26 cellular contexts compared by ENCODE assay signal in genomic region chr13:51467730-51468129, GRCh38. TPM values are rescaled to one million over a fixed set of nuclear protein-coding genes. Genes with fewer than 3 reads are reported as not detected.
DNase-seq lines count a peak whose midpoint lies in the region; ATAC-seq, FAIRE-seq and TF ChIP-seq lines count a peak whose summit lies in the region.
"Had no signal": no experiment of that assay in that cellular context is flagged by ENCODE, and none has a peak within 500 bp of the region (broad histone marks: within the 10 kb centered on the region; RNA-seq: fewer than 3 reads in every experiment).

No MANE protein-coding gene starts in this region.

- peaks cover 2% of the 10 kb centered on the region for H3K27me3 Mint-ChIP-seq in GM23338 (ENCODE audit: insufficient read depth, low read depth, poor library complexity)
- H3K27me3 Mint-ChIP-seq: CD4-positive, alpha-beta memory T cell; CD4-positive, CD25-positive, alpha-beta regulatory T cell had no signal

- H3K36me3 ChIP-seq in K562 (ENCODE audit: control insufficient read depth, insufficient read depth, low read length) (no peaks in the 10 kb centered on the region), body of pancreas (replicated peaks in 1 of 2; ENCODE audit: insufficient read depth in 1 of 2, low read depth in 2 of 2) (no peaks in the 10 kb centered on the region), pancreas (no peaks in the 10 kb centered on the region), GM23338 (ENCODE audit: insufficient read depth) (no peaks in the 10 kb centered on the region), hepatocyte (replicated peaks; ENCODE audit: insufficient read depth, low read depth) (no peaks in the 10 kb centered on the region)
- H3K36me3 ChIP-seq: BE2C, BLaER1 had no signal

- ATAC-seq in K562 (no peak), body of pancreas (no peak), pancreas (peak; percentile 53 to 70 (median 66)), GM23338 (no peak)
- ATAC-seq: GM12878 had no signal

- intact Hi-C loops in K562 (cut with micrococcal nuclease) (no loop called here), body of pancreas (cut with DNase I) (no loop called here), pancreas (cut with DNase I) (no loop called here)

- no peaks in the 10 kb centered on the region for H3K9me3 ChIP-seq in K562 (replicated peaks; ENCODE audit: control insufficient read depth, insufficient read depth, low read depth, low read length)
- no peaks in the 10 kb centered on the region for H3K9me3 ChIP-seq in body of pancreas
- H3K9me3 ChIP-seq in pancreas = no peaks in the 10 kb centered on the region
- H3K9me3 ChIP-seq in hepatocyte (ENCODE audit: low read depth) = no peaks in the 10 kb centered on the region
- H3K9me3 ChIP-seq: BE2C, BLaER1 had no signal

- DNase-seq in K562 (ENCODE audit: extremely low read depth in 1 of 4, low spot score in 3 of 4) (no peak), body of pancreas (peak in 3 of 4 donors; percentile 20 to 46 (median 38)), pancreas (peak in 1 of 6 donors; percentile 31), GM23338 (ENCODE audit: low spot score) (no peak), hepatocyte (ENCODE audit: low spot score) (no peak)
- DNase-seq: 8988T; ACHN; BE2C; C1 segment of cervical spinal cord; CD4-positive, alpha-beta memory T cell; CD4-positive, CD25-positive, alpha-beta regulatory T cell; CD8-positive, alpha-beta memory T cell; COR-L47; DMS 273 treated with DMSO at 0.1 percent for 48 hours; DMS153; DMS53; DMS79; DND-41; EL; GDM1 had no signal

- H3K27me3 ChIP-seq in K562 (ENCODE audit: control insufficient read depth in 2 of 2, insufficient read depth in 2 of 2, low read length in 2 of 2) (no peaks in the 10 kb centered on the region), body of pancreas (no peaks in the 10 kb centered on the region), pancreas (no peaks in the 10 kb centered on the region), GM23338 (ENCODE audit: insufficient read depth) (no peaks in the 10 kb centered on the region), hepatocyte (no peaks in the 10 kb centered on the region)
- H3K27me3 ChIP-seq: BE2C, BLaER1 had no signal

- POLR2A ChIA-PET in K562 (lab: Yijun Ruan, JAX) = interaction anchor here (2.0 kb wide), 2 partner anchors 15 to 20 kb away, joined by 4 to 9 read pairs; partner anchors contain the start of gene INTS6

- H3K4me2 ChIP-seq in K562 (ENCODE audit: insufficient read depth, low read length) (no peak overlapping the region), GM23338 (no peak overlapping the region), hepatocyte (no peak overlapping the region)
- H3K4me2 ChIP-seq: BLaER1 had no signal

- TF ChIP-seq CTCF in K562 (IDR thresholded peaks at IDR 0.05 in 2 of 3, conservative IDR thresholded peaks at IDR 0.05 in 1 of 3; ENCODE audit: insufficient read depth in 2 of 3, low read depth in 1 of 3, low read length in 3 of 3) (no peak), body of pancreas (IDR thresholded peaks at IDR 0.05) (no peak), pancreas (IDR thresholded peaks at IDR 0.05) (no peak), GM23338 (conservative IDR thresholded peaks at IDR 0.05; ENCODE audit: low read depth in 2 of 2) (no peak), hepatocyte (IDR thresholded peaks at IDR 0.05; ENCODE audit: poor library complexity) (no peak)

- no peak for FAIRE-seq in K562 (lab: Jason Lieb, UNC)
- FAIRE-seq in pancreas (lab: Jason Lieb, UNC) = no peak
- FAIRE-seq: A204.1, GM12878, GM12892, GM18507 had no signal

- no peaks in the 10 kb centered on the region for H3K36me3 Mint-ChIP-seq in GM23338 (ENCODE audit: low read depth)
- H3K36me3 Mint-ChIP-seq: CD14-positive monocyte; CD4-positive, alpha-beta memory T cell; CD4-positive, CD25-positive, alpha-beta regulatory T cell had no signal

- CTCF ChIA-PET in K562 (lab: Yijun Ruan, JAX; ENCODE audit: low intra/inter-chr PET ratio) = no interaction called here

- H3F3A ChIP-seq in GM23338 (replicated peaks; ENCODE audit: low read depth) = no peaks in the 10 kb centered on the region

- no peak overlapping the region for H3K9ac ChIP-seq in K562 (ENCODE audit: insufficient read depth in 1 of 2, low read depth in 2 of 2, low read length in 2 of 2)
- H3K9ac ChIP-seq: BLaER1 had no signal

- H3K9me3 Mint-ChIP-seq in GM23338 = no peaks in the 10 kb centered on the region
- H3K9me3 Mint-ChIP-seq: CD4-positive, alpha-beta memory T cell; CD8-positive, alpha-beta memory T cell had no signal

- no peaks in the 10 kb centered on the region for H3K9me2 ChIP-seq in GM23338 (ENCODE audit: insufficient read depth)
- no peaks in the 10 kb centered on the region for H3K9me2 ChIP-seq in hepatocyte (replicated peaks; ENCODE audit: insufficient read depth)

- H3K4me3 ChIP-seq in K562 = no peak overlapping the region
- no peak overlapping the region for H3K4me3 ChIP-seq in body of pancreas
- H3K4me3 ChIP-seq in pancreas = no peak overlapping the region
- no peak overlapping the region for H3K4me3 ChIP-seq in GM23338
- no peak overlapping the region for H3K4me3 ChIP-seq in hepatocyte
- H3K4me3 ChIP-seq: BLaER1, GM12878 had no signal

- H2AFZ ChIP-seq in K562 (ENCODE audit: low read depth, low read length) (peak overlapping the region; percentile 39; the same call in 1 of the 2 replicates), GM23338 (no peak overlapping the region), hepatocyte (no peak overlapping the region)

- H3K27ac Mint-ChIP-seq in GM23338 = no peak overlapping the region
- H3K27ac Mint-ChIP-seq: CD4-positive, CD25-positive, alpha-beta regulatory T cell; CD8-positive, alpha-beta memory T cell had no signal

- H3K4me3 Mint-ChIP-seq in GM23338 = no peak overlapping the region
- H3K4me3 Mint-ChIP-seq: CD14-positive monocyte; CD4-positive, alpha-beta memory T cell; CD4-positive, CD25-positive, alpha-beta regulatory T cell; CD8-positive, alpha-beta memory T cell had no signal

- no peak for TF ChIP-seq POLR2A in K562 (conservative IDR thresholded peaks at IDR 0.05)
- TF ChIP-seq POLR2A in body of pancreas (IDR thresholded peaks at IDR 0.05) = no peak

- no peak for TF ChIP-seq EP300 in K562 (IDR thresholded peaks at IDR 0.05; ENCODE audit: low read length)

- 5% methylated on average over 3 of the region's 3 CpGs for WGBS in K562 (ENCODE audit: insufficient coverage, low coverage, missing lambda C conversion rate)
- 59 to 60% methylated on average over 3 of the region's 3 CpGs for WGBS in body of pancreas, 2 donors
- WGBS in pancreas, 2 donors = 67 to 70% methylated on average over 3 of the region's 3 CpGs
- WGBS in hepatocyte (ENCODE audit: low lambda C conversion rate, missing lambda C conversion rate) = 99% methylated on average over 3 of the region's 3 CpGs

- in situ Hi-C loops in K562 (cut with MboI) = no loop called here

- no peaks in the 10 kb centered on the region for H3K9me1 ChIP-seq in K562 (ENCODE audit: control insufficient read depth, insufficient read depth, low read length)

- no peaks in the 10 kb centered on the region for H3K4me1 Mint-ChIP-seq in GM23338
- H3K4me1 Mint-ChIP-seq: CD14-positive monocyte; CD4-positive, alpha-beta memory T cell; CD8-positive, alpha-beta memory T cell had no signal

- no TSS peak for BruUV-seq in K562 (replicated peaks; lab: Mats Ljungman, UMichigan)

- no peak for TF ChIP-seq RAD21 in K562 (CRISPR knock-in tag; conservative IDR thresholded peaks at IDR 0.05 in 1 of 2, IDR thresholded peaks at IDR 0.05 in 1 of 2)

- no peaks in the 10 kb centered on the region for H4K20me1 ChIP-seq in K562 (replicated peaks; ENCODE audit: control insufficient read depth, insufficient read depth, low read length)
- no peaks in the 10 kb centered on the region for H4K20me1 ChIP-seq in GM23338 (replicated peaks; ENCODE audit: insufficient read depth)
- no peaks in the 10 kb centered on the region for H4K20me1 ChIP-seq in hepatocyte (ENCODE audit: insufficient read depth, poor library complexity, severe bottlenecking)
- H4K20me1 ChIP-seq: BLaER1 had no signal

- H3K27ac ChIP-seq in K562 (ENCODE audit: extremely low read depth, low read depth, low read length) = no peak overlapping the region
- H3K27ac ChIP-seq in body of pancreas = no peak overlapping the region
- no peak overlapping the region for H3K27ac ChIP-seq in pancreas
- H3K27ac ChIP-seq in GM23338 (ENCODE audit: low read depth) = no peak overlapping the region
- no peak overlapping the region for H3K27ac ChIP-seq in hepatocyte
- H3K27ac ChIP-seq: BLaER1 had no signal

- H3K4me1 ChIP-seq in K562 (replicated peaks in 1 of 2; ENCODE audit: control insufficient read depth in 2 of 2, insufficient read depth in 2 of 2, low read length in 2 of 2) (no peaks in the 10 kb centered on the region; a peak in 1 of 5 replicates), body of pancreas (no peaks in the 10 kb centered on the region), pancreas (no peaks in the 10 kb centered on the region), GM23338 (ENCODE audit: insufficient read depth) (no peaks in the 10 kb centered on the region; the same call in 1 of the 2 replicates), hepatocyte (ENCODE audit: insufficient read depth) (no peaks in the 10 kb centered on the region)
- H3K4me1 ChIP-seq: BE2C, BLaER1 had no signal

- no peaks in the 10 kb centered on the region for H3K79me2 ChIP-seq in K562 (ENCODE audit: control insufficient read depth, insufficient read depth, low read length)
- no peaks in the 10 kb centered on the region for H3K79me2 ChIP-seq in GM23338 (replicated peaks; ENCODE audit: insufficient read depth)
- no peaks in the 10 kb centered on the region for H3K79me2 ChIP-seq in hepatocyte

RNA-seq across cellular contexts. Expression of gene INTS6, which starts 14.9 kb away (rescaled TPM):
- total RNA-seq in K562 (2011; cell fraction: chromatin; rRNA removed; ENCODE audit: low replicate concordance) = 33.4 and 73.0 TPM in 2 replicates
- 16.3 and 18.5 TPM in 2 replicates for total RNA-seq in K562 (2011; cell fraction: nucleolus; rRNA removed)
- 31.1 and 64.3 TPM in 2 replicates for total RNA-seq in K562 (2011; cell fraction: nucleoplasm; rRNA removed)
- total RNA-seq in K562 (2014; rRNA removed) (14.6 and 17.1 TPM in 2 replicates), K562 (2014; rRNA removed; fragmentation: Illumina TruSeq; extraction: Trizol) (23.8 and 24.5 TPM in 2 replicates), K562 (2015; rRNA removed; fragmentation: Illumina TruSeq; extraction: Trizol) (27.4 and 29.8 TPM in 2 replicates), K562 (2021) (20.2 and 22.6 TPM in 2 replicates), body of pancreas (10 to 100 TPM; 40.0 to 53.1 TPM), pancreas (10 to 100 TPM; 23.7 to 44.8 (median 29.7) TPM), hepatocyte (40.1 and 51.2 TPM in 2 replicates)
- polyA plus RNA-seq in K562 (2011; rRNA removed) (19.3 and 19.7 TPM in 2 replicates), K562 (2014; fragmentation: Illumina TruSeq; extraction: Trizol) (16.1 TPM in 2 replicates), K562 (2014; fragmentation: Nextera tagmentation; extraction: Ambion mirVana) (1 to 10 TPM; 3.7 to 4.3 TPM), K562 (2014; rRNA removed) (9.5 and 13.6 TPM in 2 replicates), pancreas (10 to 100 TPM; 10.9 to 11.4 TPM), GM23338 (2016; fragmentation: Nextera tagmentation; extraction: Ambion mirVana) (24.8 and 25.1 TPM in 2 replicates), hepatocyte (28.5 and 30.7 TPM in 2 replicates)
- 4.5 and 5.9 TPM in 2 replicates for polyA plus RNA-seq in K562 (2011; cell fraction: cytosol; rRNA removed)
- polyA plus RNA-seq in K562 (2011; cell fraction: nucleus; rRNA removed) = 21.5 and 22.7 TPM in 2 replicates
- polyA plus RNA-seq in K562 (2012) = 10.8 and 13.5 TPM in 2 replicates
- polyA minus RNA-seq in K562 (2011; rRNA and poly(A)+ RNA removed) = 82.3 and 93.2 TPM in 2 replicates
- polyA minus RNA-seq in K562 (2011; cell fraction: cytosol; rRNA and poly(A)+ RNA removed) = 11.0 and 18.1 TPM in 2 replicates
- 38.2 and 57.1 TPM in 2 replicates for polyA minus RNA-seq in K562 (2011; cell fraction: nucleus; rRNA and poly(A)+ RNA removed)
- total RNA-seq in GM23338 (2014; rRNA removed; shearing (Covaris generic)) = 38.6 and 47.2 TPM in 2 replicates

Comparison
In these comparisons a context has a peak if more than half of its experiments do, and no peak if none do; other contexts are left out.
1. ATAC-seq: peak in pancreas (4 of 4); none in K562 (single experiment), body of pancreas (single experiment) and GM23338 (single experiment).
2. DNase-seq: peak in body of pancreas (3 of 4); none in K562 (0 of 4), GM23338 (single experiment) and hepatocyte (single experiment).